ENCODE assay signal across 19 cellular contexts in the genomic region with DNA sequence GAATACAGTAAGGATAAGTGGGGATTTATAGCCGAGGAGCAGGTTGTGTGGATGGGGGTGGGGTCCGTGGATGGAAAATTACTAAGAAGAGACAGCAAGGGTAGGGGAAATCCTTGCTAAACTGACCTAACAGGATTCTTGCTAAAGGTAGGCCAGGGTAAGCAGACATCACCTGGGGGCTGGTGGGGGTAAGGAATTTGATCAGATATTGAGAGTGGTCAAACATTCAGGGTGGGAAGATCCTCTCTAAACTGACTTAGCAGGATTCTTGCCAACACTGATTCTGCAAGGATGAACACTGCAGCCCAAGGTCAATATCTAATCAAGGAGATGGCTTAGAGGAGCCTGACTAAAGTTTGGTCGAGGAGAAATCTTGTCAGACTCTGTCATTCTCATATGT.
"Had no signal": no experiment of that assay in that cellular context is flagged by ENCODE, and none has a peak within 500 bp of the region (broad histone marks: within the 10 kb centered on the region; RNA-seq: fewer than 3 reads in every experiment).

No MANE protein-coding gene starts in this region.

- H3K27me3 Mint-ChIP-seq: activated naive CD8-positive, alpha-beta T cell treated with anti-CD3 and anti-CD28 coated beads, Interleukin-2, amount 50 U/mL, for 24 hours; naive thymus-derived CD4-positive, alpha-beta T cell had no signal

- ATAC-seq: activated CD4-positive, CD25-positive, alpha-beta regulatory T cell treated with anti-CD3 and anti-CD28 coated beads, Interleukin-2, amount 50 U/mL, for 24 hours; gastrocnemius medialis; heart left ventricle; mucosa of descending colon; naive thymus-derived CD4-positive, alpha-beta T cell; upper lobe of right lung had no signal

- H3K27me3 ChIP-seq: breast epithelium, dorsolateral prefrontal cortex, gastrocnemius medialis, heart left ventricle, suprapubic skin, upper lobe of right lung had no signal

- H3K4me3 Mint-ChIP-seq: activated naive CD8-positive, alpha-beta T cell treated with anti-CD3 and anti-CD28 coated beads, Interleukin-2, amount 50 U/mL, for 24 hours; activated T-helper 1 cell treated with anti-CD3 and anti-CD28 coated beads, Interleukin-12 subunit alpha, Interleukin-12 subunit beta, Interleukin-2, Interleukin-4 antibody, amounts not matched to agents 30 ng/mL and 10 ng/mL and 1 ng/mL, durations not matched to agents 14 hours and 24 hours and 36 hours; endodermal cell; naive thymus-derived CD4-positive, alpha-beta T cell had no signal

- H3K36me3 ChIP-seq: breast epithelium, suprapubic skin, upper lobe of right lung had no signal

- H3K9me3 ChIP-seq: breast epithelium, gastrocnemius medialis, heart left ventricle, mucosa of descending colon, suprapubic skin, upper lobe of right lung had no signal

- H3K4me3 ChIP-seq: breast epithelium, dorsolateral prefrontal cortex, gastrocnemius medialis, heart left ventricle, mucosa of descending colon, suprapubic skin, upper lobe of right lung had no signal

- H3K27ac Mint-ChIP-seq: activated naive CD8-positive, alpha-beta T cell treated with anti-CD3 and anti-CD28 coated beads, Interleukin-2, amount 50 U/mL, for 24 hours; endodermal cell had no signal

- DNase-seq: activated CD8-positive, alpha-beta memory T cell treated with anti-CD3 and anti-CD28 coated beads, Interleukin-2, amount 50 U/mL, for 48 hours; activated naive CD4-positive, alpha-beta T cell treated with Interleukin-2 at 50 U/mL for 16 hours; activated naive CD8-positive, alpha-beta T cell treated with anti-CD3 and anti-CD28 coated beads, Interleukin-2, amount 50 U/mL, for 24 hours; aorta; dorsolateral prefrontal cortex; endodermal cell; gastrocnemius medialis; heart left ventricle; mucosa of descending colon; naive thymus-derived CD4-positive, alpha-beta T cell; occipital lobe; stimulated activated CD4-positive, alpha-beta T cell treated with anti-CD3 and anti-CD28 coated beads, Interleukin-4, amount 100 ng/mL, for 1 hour; stimulated activated naive CD4-positive, alpha-beta T cell treated with Interleukin-2 at 50 U/mL for 16 hours; T-helper 9 cell; upper lobe of right lung had no signal

- H3K27ac ChIP-seq: breast epithelium, dorsolateral prefrontal cortex, gastrocnemius medialis, heart left ventricle, suprapubic skin, upper lobe of right lung had no signal
